Comparison of ENCODE assay signal across 9 cellular contexts in genomic region chr10:13100349-13101294, GRCh38. TPM values are rescaled to one million over a fixed set of nuclear protein-coding genes. Genes with fewer than 3 reads are reported as not detected.
A peak's percentile ranks its signal among the peaks of the same experiment; 100 is the strongest.
DNase-seq lines count a peak whose midpoint lies in the region; FAIRE-seq and TF ChIP-seq lines count a peak whose summit lies in the region.
"Had no signal": no experiment of that assay in that cellular context is flagged by ENCODE, and none has a peak within 500 bp of the region (broad histone marks: within the 10 kb centered on the region; RNA-seq: fewer than 3 reads in every experiment).

No MANE protein-coding gene starts in this region.

- peaks cover 30% of the 10 kb centered on the region for H3K36me3 Mint-ChIP-seq in activated T-helper 2 cell treated with anti-CD3 and anti-CD28 coated beads, Interferon-gamma antibody, Interleukin-2, Interleukin-4, amounts not matched to agents 10 μg/mL and 5 μg/mL and 100 μg/mL, durations not matched to agents 14 hours and 24 hours and 36 hours (ENCODE audit: low read depth)

- H3K27ac Mint-ChIP-seq in activated T-helper 2 cell treated with anti-CD3 and anti-CD28 coated beads, Interferon-gamma antibody, Interleukin-2, Interleukin-4, amounts not matched to agents 10 μg/mL and 5 μg/mL and 100 μg/mL, durations not matched to agents 14 hours and 24 hours and 36 hours = peak overlapping the region; percentile 75

- H3K36me3 ChIP-seq in Loucy (ENCODE audit: insufficient read depth, low read length) (no peaks in the 10 kb centered on the region), osteoblast (ENCODE audit: insufficient read depth, low read length) (peaks cover 8% of the 10 kb centered on the region)

- peaks cover 22% of the 10 kb centered on the region for H3K4me1 ChIP-seq in Loucy (ENCODE audit: insufficient read depth, low read length, poor library complexity, severe bottlenecking)
- peaks cover 19% of the 10 kb centered on the region for H3K4me1 ChIP-seq in osteoblast (ENCODE audit: insufficient read depth, low read length)

- no peaks in the 10 kb centered on the region for H3F3A ChIP-seq in Loucy (ENCODE audit: low read depth)

- in situ Hi-C loops in GM13976 (cut with MboI; ENCODE audit: low sequenced_read_pairs, unreplicated experiment) = no loop called here

- H3K27ac ChIP-seq in osteoblast (ENCODE audit: low read depth, low read length) = peak overlapping the region; percentile 81

- H3K4me3 Mint-ChIP-seq in activated T-helper 2 cell treated with anti-CD3 and anti-CD28 coated beads, Interferon-gamma antibody, Interleukin-2, Interleukin-4, amounts not matched to agents 10 μg/mL and 5 μg/mL and 100 μg/mL, durations not matched to agents 14 hours and 24 hours and 36 hours (ENCODE audit: low read depth) = peak overlapping the region; percentile 88

- DNase-seq in GM13976 (ENCODE audit: low spot score) = peak; percentile 49
- peak; percentile 14 for DNase-seq in H54 (ENCODE audit: insufficient read length, low spot score)
- peak; percentile 24 for DNase-seq in activated T-helper 2 cell treated with anti-CD3 and anti-CD28 coated beads, Interferon-gamma antibody, Interleukin-2, Interleukin-4, amounts not matched to agents 10 μg/mL and 5 μg/mL and 100 μg/mL, durations not matched to agents 14 hours and 24 hours and 36 hours (ENCODE audit: low spot score)
- DNase-seq in glomerular visceral epithelial cell (ENCODE audit: extremely low spot score) = peak; percentile 47
- DNase-seq in osteoblast (ENCODE audit: insufficient read length, low spot score, missing footprints) = peak; percentile 66
- no peak for DNase-seq in cortex of kidney (lab: John Stamatoyannopoulos, UW)
- DNase-seq in effector CD4-positive, alpha-beta T cell = no peak

- H3K27me3 Mint-ChIP-seq in activated T-helper 2 cell treated with anti-CD3 and anti-CD28 coated beads, Interferon-gamma antibody, Interleukin-2, Interleukin-4, amounts not matched to agents 10 μg/mL and 5 μg/mL and 100 μg/mL, durations not matched to agents 14 hours and 24 hours and 36 hours (ENCODE audit: low read depth) = no peaks in the 10 kb centered on the region

- H3K27me3 ChIP-seq in Loucy (ENCODE audit: insufficient read depth, low read length, poor library complexity, severe bottlenecking) (no peaks in the 10 kb centered on the region), osteoblast (ENCODE audit: insufficient read depth, low read length) (no peaks in the 10 kb centered on the region)

- no peaks in the 10 kb centered on the region for H3K9me3 Mint-ChIP-seq in activated T-helper 2 cell treated with anti-CD3 and anti-CD28 coated beads, Interferon-gamma antibody, Interleukin-2, Interleukin-4, amounts not matched to agents 10 μg/mL and 5 μg/mL and 100 μg/mL, durations not matched to agents 14 hours and 24 hours and 36 hours

- H3K9me3 ChIP-seq in Loucy (ENCODE audit: insufficient read depth, low read depth, low read length) = no peaks in the 10 kb centered on the region
- no peaks in the 10 kb centered on the region for H3K9me3 ChIP-seq in osteoblast (ENCODE audit: low read depth, low read length)

- peak overlapping the region; percentile 75 for H3K4me2 ChIP-seq in Loucy (ENCODE audit: low read depth, low read length, poor library complexity, severe bottlenecking)
- H3K4me2 ChIP-seq in osteoblast (ENCODE audit: insufficient read depth, low read length) = peak overlapping the region; percentile 97

- no peaks in the 10 kb centered on the region for H4K20me1 ChIP-seq in Loucy (ENCODE audit: insufficient read depth, low read length, poor library complexity, severe bottlenecking)
- H4K20me1 ChIP-seq in osteoblast (ENCODE audit: insufficient read depth, low read length) = peaks cover 14% of the 10 kb centered on the region

- H3K9me2 ChIP-seq in Loucy (replicated peaks; ENCODE audit: low read depth, low read length) = no peaks in the 10 kb centered on the region

- peaks cover 10% of the 10 kb centered on the region; the same call in 1 of the 2 replicates for H3K79me2 ChIP-seq in Loucy (ENCODE audit: insufficient read depth, low read length)
- H3K79me2 ChIP-seq in osteoblast (ENCODE audit: insufficient read depth, low read length) = peaks cover 52% of the 10 kb centered on the region

- peaks cover 47% of the 10 kb centered on the region for H3K4me1 Mint-ChIP-seq in activated T-helper 2 cell treated with anti-CD3 and anti-CD28 coated beads, Interferon-gamma antibody, Interleukin-2, Interleukin-4, amounts not matched to agents 10 μg/mL and 5 μg/mL and 100 μg/mL, durations not matched to agents 14 hours and 24 hours and 36 hours (ENCODE audit: low read depth)

- H3K4me3 ChIP-seq in Loucy (ENCODE audit: low read length, poor library complexity, severe bottlenecking) (peak overlapping the region; percentile 75), osteoblast (ENCODE audit: insufficient read depth, low read length) (peak overlapping the region; percentile 95)

- TF ChIP-seq POLR2A in H54 (IDR thresholded peaks at IDR 0.05; ENCODE audit: low read depth, low read length) = no peak

- peak; percentile 60 for FAIRE-seq in H54 (lab: Jason Lieb, UNC)
- FAIRE-seq: colon had no signal

- H3K9ac ChIP-seq in Loucy (ENCODE audit: low read depth, low read length, poor library complexity, severe bottlenecking) = peak overlapping the region; percentile 78

- TF ChIP-seq CTCF in GM13976 (IDR thresholded peaks at IDR 0.05; ENCODE audit: borderline replicate concordance, control extremely low read depth, extremely low read depth, insufficient read depth, missing control alignments) = no peak
- TF ChIP-seq CTCF in Loucy (conservative IDR thresholded peaks at IDR 0.05; ENCODE audit: low read length) = no peak
- no peak for TF ChIP-seq CTCF in osteoblast (IDR thresholded peaks at IDR 0.05; ENCODE audit: extremely low read depth, low read depth, low read length)

- H2AFZ ChIP-seq in Loucy (ENCODE audit: low read length) (peak overlapping the region; percentile 65), osteoblast (ENCODE audit: low read length) (peak overlapping the region; percentile 79)

- intact Hi-C loops in activated T-helper 2 cell treated with anti-CD3 and anti-CD28 coated beads, Interferon-gamma antibody, Interleukin-2, Interleukin-4, amounts not matched to agents 10 μg/mL and 5 μg/mL and 100 μg/mL, durations not matched to agents 14 hours and 24 hours and 36 hours (cut with micrococcal nuclease) = no loop called here

RNA-seq across cellular contexts. Expression of gene OPTN, which starts 0.7 kb away (rescaled TPM):
- 49.0 and 53.2 TPM in 2 replicates for total RNA-seq in activated T-helper 2 cell treated with anti-CD3 and anti-CD28 coated beads, Interferon-gamma antibody, Interleukin-2, Interleukin-4, amounts not matched to agents 10 μg/mL and 5 μg/mL and 100 μg/mL, durations not matched to agents 14 hours and 24 hours and 36 hours
- 132 and 140 TPM in 2 replicates for total RNA-seq in osteoblast

Comparison
In these comparisons a context has a peak if more than half of its experiments do, and no peak if none do; other contexts are left out.
1. DNase-seq: peak in GM13976 (single experiment), H54 (single experiment), activated T-helper 2 cell treated with anti-CD3 and anti-CD28 coated beads, Interferon-gamma antibody, Interleukin-2, Interleukin-4, amounts not matched to agents 10 μg/mL and 5 μg/mL and 100 μg/mL, durations not matched to agents 14 hours and 24 hours and 36 hours (single experiment), glomerular visceral epithelial cell (single experiment) and osteoblast (single experiment); none in cortex of kidney (single experiment) and effector CD4-positive, alpha-beta T cell (single experiment).